Comparison of ENCODE assay signal across 8 cellular contexts in genomic region chr4:80197132-80197573, GRCh38. TPM values are rescaled to one million over a fixed set of nuclear protein-coding genes. Genes with fewer than 3 reads are reported as not detected.
DNase-seq lines count a peak whose midpoint lies in the region; ATAC-seq and TF ChIP-seq lines count a peak whose summit lies in the region.

TSS of gene PRDM8 (plus strand) at chr4:80197503. CDS start at chr4:80200081, 2,578 bp downstream.

- DNase-seq in D341Med (ENCODE audit: low spot score) (peak; percentile 85), NCI-H2107 treated with DMSO at 0.1 percent for 48 hours (lab: John Stamatoyannopoulos, UW; ENCODE audit: unreplicated experiment) (peak; percentile 16), right cardiac atrium (peak; percentile 25 to 63 (median 61)), spleen (peak; percentile 85)
- DNase-seq in activated naive CD4-positive, alpha-beta T cell treated with anti-CD3 and anti-CD28 coated beads for 36 hours, result peak; percentile 42

- H3K4me3 ChIP-seq in right cardiac atrium (ENCODE audit: low read length) (peak within 1 kb of the TSS; percentile 49), spleen (peak within 1 kb of the TSS in 7 of 8 donors; percentile 25 to 59 (median 34))

- H3K27ac Mint-ChIP-seq in activated naive CD4-positive, alpha-beta T cell treated with anti-CD3 and anti-CD28 coated beads for 36 hours, result no peak within 1 kb of the TSS

- ATAC-seq in right cardiac atrium, result peak in 1 of 2 donors; percentile 22
- ATAC-seq in GM21786 (IDR thresholded peaks at IDR 0.05; ENCODE audit: unreplicated experiment), result no peak
- ATAC-seq in HG03039 (IDR thresholded peaks at IDR 0.05; ENCODE audit: unreplicated experiment), result no peak
- ATAC-seq in HG02678 (IDR thresholded peaks at IDR 0.05; ENCODE audit: unreplicated experiment), result no peak

- H3K27me3 Mint-ChIP-seq in activated naive CD4-positive, alpha-beta T cell treated with anti-CD3 and anti-CD28 coated beads for 36 hours (ENCODE audit: low read depth), result peaks cover 46% of the 10 kb centered on the region

- no peaks in the 10 kb centered on the region for H3K9me3 ChIP-seq in right cardiac atrium (ENCODE audit: control insufficient read depth, low read length)
- no peaks in the 10 kb centered on the region for H3K9me3 ChIP-seq in spleen

- no peaks in the 10 kb centered on the region for H3K36me3 ChIP-seq in spleen

- H3K4me1 ChIP-seq in right cardiac atrium (ENCODE audit: control insufficient read depth, insufficient read depth, low read length) (no peaks in the 10 kb centered on the region), spleen (peaks cover 4 to 45% (median 35%) of the 10 kb centered on the region in 6 donors)

- CTCF ChIA-PET in activated naive CD4-positive, alpha-beta T cell treated with anti-CD3 and anti-CD28 coated beads for 36 hours (lab: Charles Lee), result interaction anchor here (0.7 to 4.9 kb wide), 5 partner anchors 10 to 280 kb away, joined by 3 to 36 read pairs (median 4); no protein-coding TSS in a partner anchor

- intact Hi-C loops in activated naive CD4-positive, alpha-beta T cell treated with anti-CD3 and anti-CD28 coated beads for 36 hours (cut with micrococcal nuclease), result no loop called here
- intact Hi-C loops in right cardiac atrium (cut with DNase I) (no loop called here), spleen (cut with DNase I; ENCODE audit: low total_unique reads) (no loop called here)

- peaks cover 19% of the 10 kb centered on the region for H3K4me1 Mint-ChIP-seq in activated naive CD4-positive, alpha-beta T cell treated with anti-CD3 and anti-CD28 coated beads for 36 hours (ENCODE audit: low read depth)

- WGBS in right cardiac atrium, result 12% methylated on average over 28 of the region's 28 CpGs
- WGBS in spleen, 5 donors, result 2 to 38% (median 13%) methylated on average over 28 of the region's 28 CpGs

- no peak for TF ChIP-seq CTCF in spleen (IDR thresholded peaks at IDR 0.05 in 8 of 11, conservative IDR thresholded peaks at IDR 0.05 in 3 of 11)

- H3K4me3 Mint-ChIP-seq in activated naive CD4-positive, alpha-beta T cell treated with anti-CD3 and anti-CD28 coated beads for 36 hours, result peak within 1 kb of the TSS; percentile 55

- H3K9me3 Mint-ChIP-seq in activated naive CD4-positive, alpha-beta T cell treated with anti-CD3 and anti-CD28 coated beads for 36 hours, result no peaks in the 10 kb centered on the region

- H3K27ac ChIP-seq in right cardiac atrium (ENCODE audit: low read length) (no peak within 1 kb of the TSS), spleen (peak within 1 kb of the TSS in 1 of 8 donors; percentile 69)

- no peak for TF ChIP-seq POLR2A in spleen (IDR thresholded peaks at IDR 0.05)

- peaks cover 1% of the 10 kb centered on the region for H3K27me3 ChIP-seq in right cardiac atrium (ENCODE audit: control insufficient read depth, insufficient read depth)
- H3K27me3 ChIP-seq in spleen (replicated peaks in 1 of 7), result peaks cover 0 to 95% (median 58%) of the 10 kb centered on the region in 7 donors

- no peaks in the 10 kb centered on the region for H3K36me3 Mint-ChIP-seq in activated naive CD4-positive, alpha-beta T cell treated with anti-CD3 and anti-CD28 coated beads for 36 hours (ENCODE audit: low read depth)

RNA-seq across cellular contexts. Expression of gene PRDM8, which starts in this region (rescaled TPM):
- total RNA-seq in activated naive CD4-positive, alpha-beta T cell treated with anti-CD3 and anti-CD28 coated beads for 36 hours, result under 1 TPM; 0.29 to 0.35 TPM
- total RNA-seq in right cardiac atrium, result 1 to 10 TPM in 2 of 4 donors, under 1 TPM in 2; 0.63 to 1.3 (median 0.98) TPM
- 0.75 TPM for polyA plus RNA-seq in right cardiac atrium
- 1 to 10 TPM; 2.7 to 5.1 (median 3.4) TPM for total RNA-seq in spleen
- polyA plus RNA-seq in spleen, result 1 to 10 TPM in 2 of 3 donors, under 1 TPM in 1; 0.99 to 1.9 (median 1.2) TPM

Comparison
In these comparisons a context has a peak if more than half of its experiments do, and no peak if none do; other contexts are left out.
1. Peak in DNase-seq in activated naive CD4-positive, alpha-beta T cell treated with anti-CD3 and anti-CD28 coated beads for 36 hours; RNA of the gene not detected or under 1 TPM.
2. DNase-seq: peak in every context shown above with its lines; median percentile 85 in D341Med; 85 in spleen; 61 in right cardiac atrium; 42 in activated naive CD4-positive, alpha-beta T cell treated with anti-CD3 and anti-CD28 coated beads for 36 hours; 16 in NCI-H2107 treated with DMSO at 0.1 percent for 48 hours.